Comparison of ENCODE assay signal across 7 cellular contexts in genomic region chr11:73139476-73140198, GRCh38. TPM values are rescaled to one million over a fixed set of nuclear protein-coding genes. Genes with fewer than 3 reads are reported as not detected.
DNase-seq lines count a peak whose midpoint lies in the region; ATAC-seq, FAIRE-seq and TF ChIP-seq lines count a peak whose summit lies in the region.

No MANE protein-coding gene starts in this region.

- TF ChIP-seq CTCF in gastroesophageal sphincter (IDR thresholded peaks at IDR 0.05) (no peak), smooth muscle cell (IDR thresholded peaks at IDR 0.05; ENCODE audit: borderline replicate concordance, insufficient read depth, poor library complexity, severe bottlenecking) (no peak)

- peak overlapping the region; percentile 94 for H3K4me2 ChIP-seq in smooth muscle cell

- H3K4me3 ChIP-seq in gastroesophageal sphincter (peak overlapping the region in 1 of 2 donors; percentile 98), smooth muscle cell (peak overlapping the region; percentile 80)

- H3K36me3 ChIP-seq in gastroesophageal sphincter (peaks cover 0 to 9% of the 10 kb centered on the region in 2 donors), smooth muscle cell (ENCODE audit: low read depth) (no peaks in the 10 kb centered on the region)

- H3K9ac ChIP-seq in smooth muscle cell (ENCODE audit: low read depth): peak overlapping the region; percentile 85

- WGBS in gastroesophageal sphincter (ENCODE audit: low coverage in 1 of 2), 2 donors: 41 to 42% methylated on average over 2 of the region's 2 CpGs
- WGBS in smooth muscle cell (ENCODE audit: low lambda C conversion rate): 88% methylated on average over 2 of the region's 2 CpGs

- H3K27me3 ChIP-seq in gastroesophageal sphincter (no peaks in the 10 kb centered on the region), smooth muscle cell (ENCODE audit: low read depth) (no peaks in the 10 kb centered on the region)

- ATAC-seq in gastroesophageal sphincter: no peak
- no peak for ATAC-seq in GM21360 (IDR thresholded peaks at IDR 0.05; ENCODE audit: unreplicated experiment)
- no peak for ATAC-seq in HG03025 (IDR thresholded peaks at IDR 0.05; ENCODE audit: low FRiP score, unreplicated experiment)

- DNase-seq in GM12892 (ENCODE audit: insufficient read length) (no peak), SK-MEL-5 (ENCODE audit: low read depth, low spot score) (peak; percentile 17), smooth muscle cell (lab: John Stamatoyannopoulos, UW; ENCODE audit: unreplicated experiment) (no peak), NCI-H2227 (lab: John Stamatoyannopoulos, UW; ENCODE audit: unreplicated experiment) (no peak)

- no peak for TF ChIP-seq EP300 in gastroesophageal sphincter (IDR thresholded peaks at IDR 0.05)

- in situ Hi-C loops in SK-MEL-5 (cut with HindIII; ENCODE audit: low pct_unique_long_range_greater_than_20kb, low sequenced_read_pairs): no loop called here

- H3K79me2 ChIP-seq in smooth muscle cell (ENCODE audit: low read depth): peaks cover 63% of the 10 kb centered on the region

- H3K9me3 ChIP-seq in gastroesophageal sphincter (no peaks in the 10 kb centered on the region), smooth muscle cell (replicated peaks; ENCODE audit: low read depth) (no peaks in the 10 kb centered on the region)

- TF ChIP-seq POLR2A in GM12892 (IDR thresholded peaks at IDR 0.05; ENCODE audit: low read depth, low read length) (no peak), gastroesophageal sphincter (IDR thresholded peaks at IDR 0.05) (no peak)

- H3F3A ChIP-seq in smooth muscle cell (ENCODE audit: low read depth): no peaks in the 10 kb centered on the region

- peak; percentile 82 for FAIRE-seq in GM12892 (lab: Jason Lieb, UNC)

- H3K4me1 ChIP-seq in gastroesophageal sphincter (peaks cover 0 to 58% (median 7%) of the 10 kb centered on the region in 3 donors), smooth muscle cell (ENCODE audit: low read depth) (peaks cover 27% of the 10 kb centered on the region)

- peak overlapping the region; percentile 1 to 99 (median 96) for H3K27ac ChIP-seq in gastroesophageal sphincter
- H3K27ac ChIP-seq in smooth muscle cell (ENCODE audit: low read depth): peak overlapping the region; percentile 89

- no peak overlapping the region for H2AFZ ChIP-seq in smooth muscle cell (ENCODE audit: low read depth)

- H4K20me1 ChIP-seq in smooth muscle cell (ENCODE audit: low read depth): peaks cover 44% of the 10 kb centered on the region

RNA-seq across cellular contexts. Expression of gene FCHSD2, which starts 2.5 kb away (rescaled TPM):
- 70.2 TPM for polyA plus RNA-seq in GM12892 (2012; ENCODE audit: missing spikeins)
- total RNA-seq in SK-MEL-5 (2014; rRNA removed; shearing (Covaris generic)): 7.8 and 8.2 TPM in 2 replicates
- polyA plus RNA-seq in SK-MEL-5 (2015; cell fraction: cytosol; rRNA removed): 19.8 and 30.3 TPM in 2 replicates
- polyA plus RNA-seq in SK-MEL-5 (2015; cell fraction: nucleus; rRNA removed): 25.1 and 28.9 TPM in 2 replicates
- total RNA-seq in gastroesophageal sphincter (10 to 100 TPM; 17.0 to 40.0 (median 27.0) TPM), smooth muscle cell (14.6 and 18.3 TPM in 2 replicates)
- 18.8 and 24.3 TPM in 2 replicates for polyA plus RNA-seq in smooth muscle cell
